8 cellular contexts compared by ENCODE assay signal in the genomic region with DNA sequence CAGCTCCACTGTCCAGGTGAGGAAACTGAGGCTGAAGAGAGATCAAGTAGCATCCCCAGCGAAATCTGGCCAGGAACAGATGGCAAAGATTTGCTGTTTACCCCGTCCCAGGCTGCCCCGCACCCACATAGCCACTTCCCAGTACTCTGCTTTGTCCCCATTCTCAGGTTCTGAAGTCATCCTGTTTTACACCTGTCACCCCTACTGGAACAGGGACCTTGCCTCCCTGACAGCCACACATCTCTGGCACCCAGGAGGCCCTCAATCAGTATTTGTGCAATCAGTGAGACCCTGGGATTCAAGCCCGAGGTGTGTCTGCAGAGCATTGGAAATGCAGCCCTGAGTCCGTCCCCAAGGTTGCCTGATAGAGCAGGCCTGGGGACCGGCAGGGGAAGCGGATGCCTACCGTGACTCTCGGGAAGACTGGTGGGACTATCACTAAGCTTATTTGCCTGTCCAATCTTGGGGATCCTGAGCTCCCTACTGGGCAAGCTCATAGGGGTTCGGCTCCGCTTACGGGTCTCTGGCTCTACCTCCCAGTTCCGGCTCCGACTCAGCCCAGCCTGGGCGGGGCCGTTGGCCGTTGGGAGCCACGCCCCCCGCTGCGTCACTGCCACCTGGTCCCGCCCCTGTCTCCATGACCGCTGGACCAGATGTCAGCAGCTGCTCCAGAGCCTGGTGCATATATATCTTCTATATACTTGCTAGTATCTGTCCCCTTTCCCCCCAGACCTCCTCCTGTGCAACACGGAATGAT. TPM values are rescaled to one million over a fixed set of nuclear protein-coding genes. Genes with fewer than 3 reads are reported as not detected.
DNase-seq lines count a peak whose midpoint lies in the region; ATAC-seq, FAIRE-seq and TF ChIP-seq lines count a peak whose summit lies in the region.

No MANE protein-coding gene starts in this region.

- no peaks in the 10 kb centered on the region for H3K9me3 ChIP-seq in suprapubic skin

- H3K4me1 Mint-ChIP-seq in activated naive CD4-positive, alpha-beta T cell treated with anti-CD3 and anti-CD28 coated beads, Interleukin-2, amount 10 ng/mL, durations not matched to agents 7 days and 5 days, result peaks cover 56% of the 10 kb centered on the region

- H3K27ac Mint-ChIP-seq in activated naive CD4-positive, alpha-beta T cell treated with anti-CD3 and anti-CD28 coated beads, Interleukin-2, amount 10 ng/mL, durations not matched to agents 7 days and 5 days, result peak overlapping the region; percentile 62

- H3K27ac ChIP-seq in suprapubic skin, result no peak overlapping the region

- peaks cover 25% of the 10 kb centered on the region for H3K27me3 Mint-ChIP-seq in activated naive CD4-positive, alpha-beta T cell treated with anti-CD3 and anti-CD28 coated beads, Interleukin-2, amount 10 ng/mL, durations not matched to agents 7 days and 5 days

- H3K36me3 Mint-ChIP-seq in activated naive CD4-positive, alpha-beta T cell treated with anti-CD3 and anti-CD28 coated beads, Interleukin-2, amount 10 ng/mL, durations not matched to agents 7 days and 5 days, result no peaks in the 10 kb centered on the region

- H3K4me1 ChIP-seq in suprapubic skin, result peaks cover 37% of the 10 kb centered on the region

- no peaks in the 10 kb centered on the region for H3K27me3 ChIP-seq in suprapubic skin

- TF ChIP-seq CTCF in suprapubic skin (IDR thresholded peaks at IDR 0.05), result no peak

- no peaks in the 10 kb centered on the region for H3K36me3 ChIP-seq in suprapubic skin

- CTCF ChIA-PET in activated naive CD4-positive, alpha-beta T cell treated with anti-CD3 and anti-CD28 coated beads, Interleukin-2, amount 10 ng/mL, durations not matched to agents 7 days and 5 days (lab: Charles Lee), result no interaction called here

- no peak for TF ChIP-seq EP300 in suprapubic skin (IDR thresholded peaks at IDR 0.05)

- TF ChIP-seq POLR2A in suprapubic skin (IDR thresholded peaks at IDR 0.05), result no peak

- no peaks in the 10 kb centered on the region for H3K9me3 Mint-ChIP-seq in activated naive CD4-positive, alpha-beta T cell treated with anti-CD3 and anti-CD28 coated beads, Interleukin-2, amount 10 ng/mL, durations not matched to agents 7 days and 5 days

- peak overlapping the region; percentile 55 for H3K4me3 ChIP-seq in suprapubic skin

- DNase-seq in Ammon's horn (ENCODE audit: low spot score) (peak; percentile 87), GM19239 (ENCODE audit: insufficient read length, low spot score) (no peak), SK-MEL-5 (ENCODE audit: low read depth, low spot score) (peak; percentile 65), globus pallidus (ENCODE audit: low spot score) (peak; percentile 76), nucleus accumbens (lab: John Stamatoyannopoulos, UW) (peak in 50 of 56 donors; percentile 17 to 86 (median 62)), suprapubic skin (ENCODE audit: low spot score in 2 of 2) (peak; percentile 94)
- DNase-seq in activated naive CD4-positive, alpha-beta T cell treated with anti-CD3 and anti-CD28 coated beads, Interleukin-2, amount 10 ng/mL, durations not matched to agents 7 days and 5 days, result peak; percentile 90

- in situ Hi-C loops in SK-MEL-5 (cut with HindIII; ENCODE audit: low pct_unique_long_range_greater_than_20kb, low sequenced_read_pairs), result no loop called here

- H3K4me3 Mint-ChIP-seq in activated naive CD4-positive, alpha-beta T cell treated with anti-CD3 and anti-CD28 coated beads, Interleukin-2, amount 10 ng/mL, durations not matched to agents 7 days and 5 days, result peak overlapping the region; percentile 68

- FAIRE-seq in GM19239 (lab: Jason Lieb, UNC), result peak; percentile 83

- ATAC-seq in HG03520 (IDR thresholded peaks at IDR 0.05; ENCODE audit: unreplicated experiment), result peak; percentile 63

- WGBS in suprapubic skin, result 7% methylated on average over 9 of the region's 23 CpGs

RNA-seq across cellular contexts. Expression of a gene that starts 17.5 kb away (rescaled TPM):
- total RNA-seq in SK-MEL-5 (2014; rRNA removed; shearing (Covaris generic)), result 28.9 and 29.5 TPM in 2 replicates
- polyA plus RNA-seq in SK-MEL-5 (2015; cell fraction: cytosol; rRNA removed), result 25.9 and 34.1 TPM in 2 replicates
- 124 and 181 TPM in 2 replicates for polyA plus RNA-seq in SK-MEL-5 (2015; cell fraction: nucleus; rRNA removed)
- 10 to 100 TPM in 2 of 4 donors, 1 to 10 TPM in 2; 4.9 to 23.2 (median 10.5) TPM for total RNA-seq in suprapubic skin

RNA-seq across cellular contexts. Expression of a gene that starts 22.1 kb away (rescaled TPM):
- 213 and 253 TPM in 2 replicates for total RNA-seq in SK-MEL-5 (2014; rRNA removed; shearing (Covaris generic))
- 122 and 142 TPM in 2 replicates for polyA plus RNA-seq in SK-MEL-5 (2015; cell fraction: cytosol; rRNA removed)
- 39.5 and 51.5 TPM in 2 replicates for polyA plus RNA-seq in SK-MEL-5 (2015; cell fraction: nucleus; rRNA removed)
- total RNA-seq in suprapubic skin, result 10 to 100 TPM; 41.8 to 82.1 (median 77.5) TPM

RNA-seq across cellular contexts. Expression of a gene that starts 56.6 kb away (rescaled TPM):
- 0.34 and 0.51 TPM in 2 replicates for total RNA-seq in SK-MEL-5 (2014; rRNA removed; shearing (Covaris generic))
- 0.99 and 1.1 TPM in 2 replicates for polyA plus RNA-seq in SK-MEL-5 (2015; cell fraction: cytosol; rRNA removed)
- polyA plus RNA-seq in SK-MEL-5 (2015; cell fraction: nucleus; rRNA removed), result 0.88 and 1.1 TPM in 2 replicates
- total RNA-seq in suprapubic skin, result 1 to 10 TPM; 2.5 to 6.1 (median 3.0) TPM
